In the genomic region with DNA sequence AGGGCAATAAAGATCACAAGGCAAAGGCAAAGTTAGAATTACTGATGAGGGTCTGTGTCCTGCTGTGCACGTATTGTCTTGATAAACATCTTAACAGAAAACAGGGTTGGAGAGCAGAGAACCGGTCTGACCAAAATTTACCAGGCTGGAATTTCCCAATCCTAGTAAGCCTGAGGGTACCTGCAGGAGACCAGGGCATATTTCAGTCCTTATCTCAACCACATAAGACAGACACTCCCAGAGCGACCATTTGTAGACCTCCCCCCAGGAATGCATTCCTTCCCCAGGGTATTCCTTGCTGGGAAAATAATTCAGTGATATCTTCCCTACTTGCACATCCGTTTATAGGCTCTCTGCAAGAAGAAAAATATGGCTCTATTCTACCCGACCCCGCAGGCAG, we compare ENCODE assay signal across 1 cellular context.
TF ChIP-seq lines count a peak whose summit lies in the region.

No MANE protein-coding gene starts in this region.

TF ChIP-seq in K562, 482 proteins besides CTCF, POLR2A, EP300 and RAD21:
- TF ChIP-seq TRIM28 (IDR thresholded peaks at IDR 0.05) (peak; percentile 77), TRIM24 (IDR thresholded peaks at IDR 0.05) (peak in 1 of 2 experiments; percentile 19; a peak in 1 of 4 replicates), CBX5 (IDR thresholded peaks at IDR 0.05; ENCODE audit: borderline replicate concordance, low read depth) (peak; percentile 76; the same call in 1 of the 2 replicates)
- TF ChIP-seq, protein P1, sequence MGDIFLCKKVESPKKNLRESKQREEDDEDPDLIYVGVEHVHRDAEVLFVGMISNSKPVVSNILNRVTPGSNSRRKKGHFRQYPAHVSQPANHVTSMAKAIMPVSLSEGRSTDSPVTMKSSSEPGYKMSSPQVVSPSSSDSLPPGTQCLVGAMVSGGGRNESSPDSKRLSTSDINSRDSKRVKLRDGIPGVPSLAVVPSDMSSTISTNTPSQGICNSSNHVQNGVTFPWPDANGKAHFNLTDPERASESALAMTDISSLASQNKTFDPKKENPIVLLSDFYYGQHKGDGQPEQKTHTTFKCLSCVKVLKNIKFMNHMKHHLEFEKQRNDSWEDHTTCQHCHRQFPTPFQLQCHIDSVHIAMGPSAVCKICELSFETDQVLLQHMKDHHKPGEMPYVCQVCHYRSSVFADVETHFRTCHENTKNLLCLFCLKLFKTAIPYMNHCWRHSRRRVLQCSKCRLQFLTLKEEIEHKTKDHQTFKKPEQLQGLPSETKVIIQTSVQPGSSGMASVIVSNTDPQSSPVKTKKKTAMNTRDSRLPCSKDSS (IDR thresholded peaks at IDR 0.05; ENCODE audit: low read depth, partially characterized antibody): peak; percentile 55
